In genomic region chr6:129235167-129236072, GRCh38 we compare ENCODE assay signal across 1 cellular context.
TF ChIP-seq lines count a peak whose summit lies in the region.

No MANE protein-coding gene starts in this region.

TF ChIP-seq in HepG2, 621 proteins besides CTCF, POLR2A, EP300 and RAD21 (continued from another document):
- TF ChIP-seq ZBED4 (CRISPR knock-in tag; IDR thresholded peaks at IDR 0.05; ENCODE audit: borderline replicate concordance) (no peak), MAFK (conservative IDR thresholded peaks at IDR 0.05 in 1 of 2, IDR thresholded peaks at IDR 0.05 in 1 of 2; ENCODE audit: low read length in 2 of 2) (peak; percentile 58 to 77)
